In genomic region chr9:87381050-87381711, GRCh38 we compare ENCODE assay signal across 14 cellular contexts.
A peak's percentile ranks its signal among the peaks of the same experiment; 100 is the strongest.
DNase-seq lines count a peak whose midpoint lies in the region; ATAC-seq and TF ChIP-seq lines count a peak whose summit lies in the region.
"Had no signal": no experiment of that assay in that cellular context is flagged by ENCODE, and none has a peak within 500 bp of the region (broad histone marks: within the 10 kb centered on the region; RNA-seq: fewer than 3 reads in every experiment).

No MANE protein-coding gene starts in this region.

- no peaks in the 10 kb centered on the region for H3K79me2 ChIP-seq in fibroblast of lung (ENCODE audit: control insufficient read depth, insufficient read depth, low read length)

- H3K27ac ChIP-seq in RWPE2 (ENCODE audit: poor library complexity, severe bottlenecking) (peak overlapping the region; percentile 81), fibroblast of lung (ENCODE audit: insufficient read depth, low read length) (no peak overlapping the region), tibial nerve (peak overlapping the region in 2 of 4 donors; percentile 21 to 62)
- H3K27ac ChIP-seq: BLaER1, neutrophil, vagina had no signal

- H3K9ac ChIP-seq in fibroblast of lung (ENCODE audit: insufficient read depth, low read length): no peak overlapping the region
- H3K9ac ChIP-seq: BLaER1 had no signal

- H3K4me1 Mint-ChIP-seq in osteocyte (ENCODE audit: unreplicated experiment): peaks cover 71% of the 10 kb centered on the region

- H3K9me3 Mint-ChIP-seq in osteocyte (ENCODE audit: unreplicated experiment): peaks cover 4% of the 10 kb centered on the region

- peak overlapping the region; percentile 87 for H3K27ac Mint-ChIP-seq in osteocyte (ENCODE audit: unreplicated experiment)

- 61 to 76% methylated on average over 4 of the region's 4 CpGs for WGBS in tibial nerve, 2 donors

- ATAC-seq in RWPE2 (ENCODE audit: low read depth): peak; percentile 80

- H3K27me3 ChIP-seq in RWPE2 (ENCODE audit: insufficient read depth, poor library complexity, severe bottlenecking): no peaks in the 10 kb centered on the region
- no peaks in the 10 kb centered on the region for H3K27me3 ChIP-seq in fibroblast of lung (ENCODE audit: control insufficient read depth, insufficient read depth, low read length)
- H3K27me3 ChIP-seq in tibial nerve: no peaks in the 10 kb centered on the region
- H3K27me3 ChIP-seq: BLaER1, neutrophil, vagina had no signal

- no peak overlapping the region for H3K4me3 Mint-ChIP-seq in osteocyte (ENCODE audit: unreplicated experiment)

- H3K4me3 ChIP-seq in AG10803 (ENCODE audit: low read length): no peak overlapping the region
- no peak overlapping the region for H3K4me3 ChIP-seq in RWPE2 (ENCODE audit: severe bottlenecking)
- H3K4me3 ChIP-seq in fibroblast of lung (replicated peaks in 1 of 4; ENCODE audit: control extremely low read depth in 1 of 4, insufficient read depth in 1 of 4, low read depth in 3 of 4, low read length in 4 of 4): no peak overlapping the region
- H3K4me3 ChIP-seq in tibial nerve: no peak overlapping the region
- H3K4me3 ChIP-seq: BLaER1, vagina had no signal

- DNase-seq in AG10803 (ENCODE audit: low read depth): peak; percentile 97
- no peak for DNase-seq in RWPE2 (ENCODE audit: low spot score)
- DNase-seq in fibroblast of lung (ENCODE audit: low read depth in 2 of 2): peak; percentile 80 to 91
- DNase-seq in osteocyte (ENCODE audit: extremely low spot score, unreplicated experiment): no peak
- no peak for DNase-seq in NCI-H1694 (lab: John Stamatoyannopoulos, UW)
- no peak for DNase-seq in OCI-M1 (lab: John Stamatoyannopoulos, UW)
- no peak for DNase-seq in tibial nerve (ENCODE audit: low spot score in 2 of 2)
- no peak for DNase-seq in activated effector memory CD4-positive, alpha-beta T cell treated with Interleukin-2 at 50 U/mL for 16 hours
- DNase-seq: activated naive CD4-positive, alpha-beta T cell treated with anti-CD3 and anti-CD28 coated beads, Interleukin-2, amount 50 U/mL, for 16 hours; glutamatergic neuron; NCI-H82 had no signal

- H3K4me1 ChIP-seq in RWPE2 (ENCODE audit: insufficient read depth, poor library complexity, severe bottlenecking): peaks cover 26% of the 10 kb centered on the region
- H3K4me1 ChIP-seq in fibroblast of lung (ENCODE audit: control insufficient read depth, extremely low read depth, insufficient read depth, low read length): no peaks in the 10 kb centered on the region
- peaks cover 0 to 20% (median 4%) of the 10 kb centered on the region in 4 donors for H3K4me1 ChIP-seq in tibial nerve
- H3K4me1 ChIP-seq: BLaER1, vagina had no signal

- no peaks in the 10 kb centered on the region for H3K27me3 Mint-ChIP-seq in osteocyte (ENCODE audit: unreplicated experiment)

- H3K36me3 ChIP-seq in RWPE2 (ENCODE audit: low read depth) (no peaks in the 10 kb centered on the region), fibroblast of lung (ENCODE audit: control insufficient read depth, insufficient read depth, low read length) (no peaks in the 10 kb centered on the region), tibial nerve (no peaks in the 10 kb centered on the region)
- H3K36me3 ChIP-seq: BLaER1, neutrophil, vagina had no signal

- no peak for TF ChIP-seq POLR2A in tibial nerve (IDR thresholded peaks at IDR 0.05)

- H3K4me2 ChIP-seq in fibroblast of lung (ENCODE audit: extremely low read depth, insufficient read depth, low read length): no peak overlapping the region
- H3K4me2 ChIP-seq: BLaER1 had no signal

- TF ChIP-seq CTCF in AG10803 (conservative IDR thresholded peaks at IDR 0.05; ENCODE audit: low read length) (no peak), RWPE2 (IDR thresholded peaks at IDR 0.05; ENCODE audit: poor library complexity, severe bottlenecking) (no peak), fibroblast of lung (conservative IDR thresholded peaks at IDR 0.05 in 1 of 2, IDR thresholded peaks at IDR 0.05 in 1 of 2; ENCODE audit: low read depth in 1 of 2, low read length in 2 of 2) (no peak), osteocyte (IDR thresholded peaks at IDR 0.05) (no peak), tibial nerve (IDR thresholded peaks at IDR 0.05) (no peak)

- no peak overlapping the region for H2AFZ ChIP-seq in fibroblast of lung (ENCODE audit: low read length)

- H3K9me3 ChIP-seq in RWPE2 (ENCODE audit: severe bottlenecking) (no peaks in the 10 kb centered on the region), fibroblast of lung (ENCODE audit: control insufficient read depth, insufficient read depth, low read depth, low read length) (no peaks in the 10 kb centered on the region), tibial nerve (no peaks in the 10 kb centered on the region)
- H3K9me3 ChIP-seq: BLaER1, neutrophil, vagina had no signal

- no peaks in the 10 kb centered on the region for H3K36me3 Mint-ChIP-seq in osteocyte (ENCODE audit: unreplicated experiment)

- TF ChIP-seq EP300 in tibial nerve (IDR thresholded peaks at IDR 0.05): no peak

- H4K20me1 ChIP-seq in fibroblast of lung (ENCODE audit: control insufficient read depth, extremely low read depth, insufficient read depth, low read length): no peaks in the 10 kb centered on the region
- H4K20me1 ChIP-seq: BLaER1 had no signal

Comparison
In these comparisons a context has a peak if more than half of its experiments do, and no peak if none do; other contexts are left out.
1. DNase-seq: peak in AG10803 (single experiment) and fibroblast of lung (2 of 2); none in RWPE2 (single experiment), osteocyte (single experiment), NCI-H1694 (single experiment), OCI-M1 (single experiment), tibial nerve (0 of 2) and activated effector memory CD4-positive, alpha-beta T cell treated with Interleukin-2 at 50 U/mL for 16 hours (single experiment).